In the genomic region with DNA sequence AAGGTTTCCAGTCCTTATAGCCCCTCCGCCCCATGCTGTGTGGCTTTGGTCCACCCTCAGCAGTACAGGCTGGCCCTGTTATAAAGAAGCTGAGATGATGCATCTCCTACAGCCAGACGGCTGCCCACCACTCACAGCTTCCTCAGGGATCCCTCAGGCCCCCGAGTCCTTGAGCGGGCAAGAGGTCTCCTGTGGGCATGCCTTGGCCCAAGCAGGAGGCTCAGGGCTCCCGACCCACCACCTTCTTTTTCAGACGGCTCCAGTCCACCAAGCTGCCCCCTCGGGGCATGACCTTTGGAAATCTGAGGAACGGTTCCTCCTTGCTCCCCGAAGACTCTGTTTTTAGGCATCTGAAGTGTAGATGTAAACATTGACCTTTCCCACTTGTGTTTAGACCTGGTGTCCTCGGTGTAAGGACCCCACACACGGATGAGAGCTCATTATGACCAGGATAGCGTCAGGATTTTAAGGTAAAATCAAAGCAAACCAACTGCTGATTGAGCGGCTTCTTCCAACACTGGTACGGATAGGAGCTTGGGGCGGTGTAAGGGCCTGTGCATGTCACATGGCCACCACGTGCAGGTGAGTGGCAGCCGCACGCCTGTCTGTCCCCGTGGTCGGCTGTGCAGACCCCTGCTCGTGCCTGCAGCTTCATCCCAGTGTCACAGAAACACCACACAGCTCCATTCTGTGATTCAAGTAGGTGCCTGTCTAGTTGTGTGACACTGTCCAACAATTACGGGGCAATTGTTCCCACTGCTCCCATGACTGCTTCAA, we compare ENCODE assay signal across 15 cellular contexts.
"Had no signal": no experiment of that assay in that cellular context is flagged by ENCODE, and none has a peak within 500 bp of the region (broad histone marks: within the 10 kb centered on the region; RNA-seq: fewer than 3 reads in every experiment).

No MANE protein-coding gene starts in this region.

- H3K9me3 Mint-ChIP-seq: neural crest cell; stimulated activated naive B cell treated with anti-CD40 and anti-IgM and Interleukin-4, amounts not matched to agents 10 μg/mL and 1 μg/mL and 100 μg/mL, for 72 hours had no signal

- H3K27me3 ChIP-seq: dorsolateral prefrontal cortex, ovary had no signal

- H3K27me3 Mint-ChIP-seq: activated naive CD8-positive, alpha-beta T cell; stimulated activated naive B cell treated with anti-CD40 and anti-IgM and Interleukin-4, amounts not matched to agents 10 μg/mL and 1 μg/mL and 100 μg/mL, for 72 hours had no signal

- H3K9ac ChIP-seq: SK-N-SH had no signal

- FAIRE-seq: islet of Langerhans had no signal

- H3K36me3 Mint-ChIP-seq: activated naive CD8-positive, alpha-beta T cell had no signal

- DNase-seq: activated CD8-positive, alpha-beta memory T cell treated with anti-CD3 and anti-CD28 coated beads for 24 hours; foreskin fibroblast; hippocampal formation; mammary epithelial cell; SK-N-SH; stimulated activated naive B cell treated with anti-CD40 and anti-IgM and Interleukin-4, amounts not matched to agents 10 μg/mL and 1 μg/mL and 100 μg/mL, for 72 hours had no signal

- H3K9me3 ChIP-seq: ovary, SK-N-SH, thoracic aorta had no signal

- H3K27ac ChIP-seq: epithelial cell of prostate, ovary, thoracic aorta had no signal

- H3K4me3 Mint-ChIP-seq: activated naive CD8-positive, alpha-beta T cell; neural crest cell; stimulated activated naive B cell treated with anti-CD40 and anti-IgM and Interleukin-4, amounts not matched to agents 10 μg/mL and 1 μg/mL and 100 μg/mL, for 72 hours had no signal

- H3K27ac Mint-ChIP-seq: activated naive CD8-positive, alpha-beta T cell; stimulated activated naive B cell treated with anti-CD40 and anti-IgM and Interleukin-4, amounts not matched to agents 10 μg/mL and 1 μg/mL and 100 μg/mL, for 72 hours had no signal

- H3K36me3 ChIP-seq: ovary, thoracic aorta had no signal

- H3K4me3 ChIP-seq: dorsolateral prefrontal cortex, ovary, thoracic aorta had no signal

- ATAC-seq: activated CD4-positive, CD25-positive, alpha-beta regulatory T cell treated with anti-CD3 and anti-CD28 coated beads, Interleukin-2, amount 50 U/mL, for 24 hours; left colon; stimulated activated naive B cell treated with anti-CD40 and anti-IgM and Interleukin-4, amounts not matched to agents 10 μg/mL and 1 μg/mL and 100 μg/mL, for 72 hours had no signal
